In the genomic region with DNA sequence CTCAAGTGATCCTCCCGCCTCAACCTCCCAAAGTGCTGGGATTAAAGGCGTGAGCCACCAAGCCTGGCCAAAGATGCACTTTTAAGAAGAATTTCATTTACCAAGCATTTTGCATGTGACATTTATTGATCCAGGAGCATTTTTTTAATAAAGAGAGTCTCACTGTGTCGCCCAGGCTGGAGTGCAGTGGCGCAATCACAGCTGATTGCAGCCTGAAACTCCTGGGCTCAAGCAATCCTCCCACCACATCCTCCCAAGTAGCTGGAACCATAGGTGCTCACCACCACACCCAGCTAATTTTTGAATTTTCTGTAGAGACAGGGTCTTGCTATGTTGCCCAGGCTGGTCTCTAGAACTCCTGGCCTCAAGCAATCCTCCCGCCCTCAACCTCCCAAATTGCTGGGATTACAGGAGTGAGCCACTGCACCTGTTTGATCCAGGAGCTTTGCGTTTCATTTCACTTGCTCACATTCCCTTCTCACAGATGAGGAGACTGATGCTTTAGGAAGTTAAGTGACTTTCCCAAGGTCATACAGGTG, we compare ENCODE assay signal across 1 cellular context.
TF ChIP-seq lines count a peak whose summit lies in the region.

No MANE protein-coding gene starts in this region.

TF ChIP-seq in IMR-90, 13 proteins besides CTCF, POLR2A, EP300 and RAD21:
- TF ChIP-seq FOS (IDR thresholded peaks at IDR 0.05; ENCODE audit: low read depth, low read length) = no peak
- TF ChIP-seq, protein P1, sequence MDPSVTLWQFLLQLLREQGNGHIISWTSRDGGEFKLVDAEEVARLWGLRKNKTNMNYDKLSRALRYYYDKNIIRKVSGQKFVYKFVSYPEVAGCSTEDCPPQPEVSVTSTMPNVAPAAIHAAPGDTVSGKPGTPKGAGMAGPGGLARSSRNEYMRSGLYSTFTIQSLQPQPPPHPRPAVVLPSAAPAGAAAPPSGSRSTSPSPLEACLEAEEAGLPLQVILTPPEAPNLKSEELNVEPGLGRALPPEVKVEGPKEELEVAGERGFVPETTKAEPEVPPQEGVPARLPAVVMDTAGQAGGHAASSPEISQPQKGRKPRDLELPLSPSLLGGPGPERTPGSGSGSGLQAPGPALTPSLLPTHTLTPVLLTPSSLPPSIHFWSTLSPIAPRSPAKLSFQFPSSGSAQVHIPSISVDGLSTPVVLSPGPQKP (IDR thresholded peaks at IDR 0.05; ENCODE audit: borderline replicate concordance, low read depth, low read length) = no peak
- no peak for TF ChIP-seq SMC3 (IDR thresholded peaks at IDR 0.05; ENCODE audit: low read depth, low read length)
- TF ChIP-seq CEBPB (IDR thresholded peaks at IDR 0.05; ENCODE audit: low read depth, low read length) = no peak
- TF ChIP-seq, protein P2, sequence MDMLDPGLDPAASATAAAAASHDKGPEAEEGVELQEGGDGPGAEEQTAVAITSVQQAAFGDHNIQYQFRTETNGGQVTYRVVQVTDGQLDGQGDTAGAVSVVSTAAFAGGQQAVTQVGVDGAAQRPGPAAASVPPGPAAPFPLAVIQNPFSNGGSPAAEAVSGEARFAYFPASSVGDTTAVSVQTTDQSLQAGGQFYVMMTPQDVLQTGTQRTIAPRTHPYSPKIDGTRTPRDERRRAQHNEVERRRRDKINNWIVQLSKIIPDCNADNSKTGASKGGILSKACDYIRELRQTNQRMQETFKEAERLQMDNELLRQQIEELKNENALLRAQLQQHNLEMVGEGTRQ (IDR thresholded peaks at IDR 0.05; ENCODE audit: low read depth, low read length) = no peak
- no peak for TF ChIP-seq CHD1 (IDR thresholded peaks at IDR 0.05; ENCODE audit: low read depth, low read length)
